Comparison of ENCODE assay signal across 1 cellular context in genomic region chr17:72658675-72659074, GRCh38.
TF ChIP-seq lines count a peak whose summit lies in the region.

No MANE protein-coding gene starts in this region.

TF ChIP-seq in HCT116, 20 proteins besides CTCF, POLR2A, EP300 and RAD21 (continued from another document):
- no peak for TF ChIP-seq MAX (IDR thresholded peaks at IDR 0.05)
- TF ChIP-seq SIN3A (IDR thresholded peaks at IDR 0.05; ENCODE audit: low read depth) = no peak
- TF ChIP-seq CBX3 (IDR thresholded peaks at IDR 0.05; ENCODE audit: low read depth) = no peak
- no peak for TF ChIP-seq ZFX (IDR thresholded peaks at IDR 0.05)
- TF ChIP-seq EZH2 (IDR thresholded peaks at IDR 0.05) = no peak
- no peak for TF ChIP-seq FOSL1 (IDR thresholded peaks at IDR 0.05; ENCODE audit: low read depth)
- TF ChIP-seq YY1 (IDR thresholded peaks at IDR 0.05; ENCODE audit: extremely low read depth, insufficient replicate concordance, low read depth, low read length) = no peak
- no peak for TF ChIP-seq SRF (IDR thresholded peaks at IDR 0.05; ENCODE audit: low read depth)
- no peak for TF ChIP-seq EGR1 (IDR thresholded peaks at IDR 0.05; ENCODE audit: low read depth)
- TF ChIP-seq, protein P1, sequence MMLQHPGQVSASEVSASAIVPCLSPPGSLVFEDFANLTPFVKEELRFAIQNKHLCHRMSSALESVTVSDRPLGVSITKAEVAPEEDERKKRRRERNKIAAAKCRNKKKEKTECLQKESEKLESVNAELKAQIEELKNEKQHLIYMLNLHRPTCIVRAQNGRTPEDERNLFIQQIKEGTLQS (IDR thresholded peaks at IDR 0.05) = no peak
